Comparison of ENCODE assay signal across 19 cellular contexts in genomic region chr6:137160763-137161162, GRCh38. TPM values are rescaled to one million over a fixed set of nuclear protein-coding genes. Genes with fewer than 3 reads are reported as not detected.
A peak's percentile ranks its signal among the peaks of the same experiment; 100 is the strongest.
DNase-seq lines count a peak whose midpoint lies in the region; ATAC-seq and TF ChIP-seq lines count a peak whose summit lies in the region.
"Had no signal": no experiment of that assay in that cellular context is flagged by ENCODE, and none has a peak within 500 bp of the region (broad histone marks: within the 10 kb centered on the region; RNA-seq: fewer than 3 reads in every experiment).

No MANE protein-coding gene starts in this region.

- H3K27ac ChIP-seq in foreskin keratinocyte, result no peak overlapping the region
- no peak overlapping the region for H3K27ac ChIP-seq in Karpas-422 (ENCODE audit: low read length)
- H3K27ac ChIP-seq: BLaER1 treated with 17β-estradiol and CSF1 and Interleukin-3, amounts not matched to agents 10 nM and 100 nM; gastrocnemius medialis; suprapubic skin had no signal

- H3K9me3 ChIP-seq in Karpas-422 (ENCODE audit: low read length), result peaks cover 12% of the 10 kb centered on the region
- H3K9me3 ChIP-seq: gastrocnemius medialis, suprapubic skin had no signal

- peak; percentile 55 for ATAC-seq in foreskin keratinocyte
- ATAC-seq: gastrocnemius medialis, GM23338, K562 had no signal

- DNase-seq in HS-27A (ENCODE audit: low read depth) (peak; percentile 73), amniotic epithelial cell (ENCODE audit: low read depth) (peak; percentile 95), foreskin keratinocyte (peak; percentile 54 to 79), stromal cell of bone marrow (ENCODE audit: low read depth) (peak; percentile 7), Karpas-422 (no peak)
- no peak for DNase-seq in NK-92 treated with Interleukin-12 subunit alpha and Interleukin-12 subunit beta, amount 100 ng/mL, for 24 hours (lab: John Stamatoyannopoulos, UW)
- DNase-seq in activated naive CD4-positive, alpha-beta T cell (lab: John Stamatoyannopoulos, UW), result no peak
- DNase-seq: activated CD4-positive, alpha-beta memory T cell treated with anti-CD3 and anti-CD28 coated beads for 36 hours; cerebellar nuclear complex; gastrocnemius medialis; NCI-H1105; NCI-H748 treated with DMSO at 0.1 percent for 48 hours; stimulated activated CD4-positive, alpha-beta T cell treated with anti-CD3 and anti-CD28 coated beads, Interleukin-2, amount 100 ng/mL, for 48 hours had no signal

- no peaks in the 10 kb centered on the region for H3K9me2 ChIP-seq in Karpas-422 (replicated peaks; ENCODE audit: insufficient read depth, low read length)

- H3K4me3 ChIP-seq in Karpas-422 (ENCODE audit: low read length), result no peak overlapping the region
- H3K4me3 ChIP-seq: BLaER1 treated with 17β-estradiol and CSF1 and Interleukin-3, amounts not matched to agents 10 nM and 100 nM; gastrocnemius medialis; GM23338; K562; suprapubic skin had no signal

- H3K4me1 ChIP-seq in foreskin keratinocyte (peaks cover 23% of the 10 kb centered on the region), Karpas-422 (ENCODE audit: low read length) (peaks cover 11% of the 10 kb centered on the region)
- H3K4me1 ChIP-seq: gastrocnemius medialis had no signal

- H3K27me3 ChIP-seq in foreskin keratinocyte (no peaks in the 10 kb centered on the region), Karpas-422 (ENCODE audit: low read length) (no peaks in the 10 kb centered on the region)
- H3K27me3 ChIP-seq: BLaER1 treated with 17β-estradiol and CSF1 and Interleukin-3, amounts not matched to agents 10 nM and 100 nM; gastrocnemius medialis; suprapubic skin had no signal

- H3K4me2 ChIP-seq in Karpas-422 (ENCODE audit: low read depth, low read length, poor library complexity, severe bottlenecking), result no peak overlapping the region
- H3K4me2 ChIP-seq: BLaER1 treated with 17β-estradiol and CSF1 and Interleukin-3, amounts not matched to agents 10 nM and 100 nM; GM23338 had no signal

- no peaks in the 10 kb centered on the region; the same call in 1 of the 2 replicates for H3K36me3 ChIP-seq in Karpas-422 (ENCODE audit: insufficient read depth, low read length)
- H3K36me3 ChIP-seq: gastrocnemius medialis, suprapubic skin had no signal

- H2AFZ ChIP-seq in Karpas-422 (ENCODE audit: low read length), result no peak overlapping the region; the same call in 1 of the 2 replicates
- H2AFZ ChIP-seq: GM23338 had no signal

- H3K79me2 ChIP-seq in Karpas-422 (ENCODE audit: low read length), result no peaks in the 10 kb centered on the region

- no peaks in the 10 kb centered on the region for H4K20me1 ChIP-seq in Karpas-422 (ENCODE audit: insufficient read depth, low read depth, low read length)
- H4K20me1 ChIP-seq: BLaER1 treated with 17β-estradiol and CSF1 and Interleukin-3, amounts not matched to agents 10 nM and 100 nM had no signal

- H3K9ac ChIP-seq in Karpas-422 (ENCODE audit: low read length), result no peak overlapping the region
- H3K9ac ChIP-seq: BLaER1 treated with 17β-estradiol and CSF1 and Interleukin-3, amounts not matched to agents 10 nM and 100 nM had no signal

- no peak for TF ChIP-seq CTCF in foreskin keratinocyte (conservative IDR thresholded peaks at IDR 0.05)

RNA-seq across cellular contexts. Expression of gene IL22RA2, which starts 12.7 kb away (rescaled TPM):
- total RNA-seq in foreskin keratinocyte, result not detected in 2 replicates
- polyA plus RNA-seq in foreskin keratinocyte, result not detected in 2 replicates
- total RNA-seq in Karpas-422 (2014; rRNA removed; shearing (Covaris generic); ENCODE audit: low replicate concordance), result not detected in 2 replicates
- total RNA-seq: activated CD4-positive, alpha-beta memory T cell treated with anti-CD3 and anti-CD28 coated beads for 36 hours; gastrocnemius medialis; GM23338; K562; skeletal muscle tissue had no signal
- polyA plus RNA-seq: GM23338, liver had no signal

RNA-seq across cellular contexts. Expression of gene IFNGR1, which starts 58.4 kb away (rescaled TPM):
- total RNA-seq in foreskin keratinocyte, result 46.3 and 48.2 TPM in 2 replicates
- 27.4 and 31.6 TPM in 2 replicates for polyA plus RNA-seq in foreskin keratinocyte
- 36.0 and 76.9 TPM in 2 replicates for total RNA-seq in Karpas-422 (2014; rRNA removed; shearing (Covaris generic); ENCODE audit: low replicate concordance)

Comparison
In these comparisons a context has a peak if more than half of its experiments do, and no peak if none do; other contexts are left out.
1. DNase-seq: peak in HS-27A (single experiment), amniotic epithelial cell (single experiment), foreskin keratinocyte (2 of 2) and stromal cell of bone marrow (single experiment); none in Karpas-422 (single experiment), NK-92 treated with Interleukin-12 subunit alpha and Interleukin-12 subunit beta, amount 100 ng/mL, for 24 hours (single experiment) and activated naive CD4-positive, alpha-beta T cell (0 of 4).